In the genomic region with DNA sequence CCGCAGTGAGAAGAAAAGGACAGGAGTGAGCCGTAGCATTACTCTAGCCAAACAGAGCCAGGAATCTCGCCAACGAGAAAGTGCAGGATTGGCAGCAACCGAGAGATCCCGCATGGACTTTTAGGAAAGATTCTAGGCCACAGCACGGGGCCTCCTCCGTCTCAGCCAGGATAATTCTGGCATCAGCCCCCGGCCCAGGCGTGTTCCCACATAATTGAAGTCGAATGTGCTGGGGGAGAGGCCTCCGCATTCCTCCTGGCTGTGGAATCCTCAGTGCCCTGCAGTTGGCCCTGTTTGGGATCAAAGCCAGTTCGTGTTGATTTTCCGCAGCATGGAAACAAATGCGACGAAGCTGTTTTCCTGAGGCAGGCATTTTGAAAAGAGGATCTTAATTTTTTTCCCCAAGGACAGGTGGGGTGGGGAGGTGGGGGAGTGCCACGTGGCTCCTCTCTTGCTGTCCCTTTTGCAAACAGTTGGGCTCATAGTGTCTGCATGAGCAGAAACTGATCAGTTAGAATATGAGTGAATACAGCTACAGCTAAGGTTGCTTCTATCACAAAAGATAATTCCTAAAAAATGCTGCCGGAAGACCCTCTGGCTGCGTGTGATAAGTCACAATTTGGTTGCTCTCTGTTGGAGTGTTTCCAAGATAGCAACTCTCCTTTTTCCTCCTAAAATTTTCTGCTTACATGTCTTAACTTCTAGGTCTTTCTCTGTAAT, we compare ENCODE assay signal across 3 cellular contexts.
TF ChIP-seq lines count a peak whose summit lies in the region.

No MANE protein-coding gene starts in this region.

TF ChIP-seq in IMR-90, 13 proteins besides CTCF, POLR2A, EP300 and RAD21:
- TF ChIP-seq ELK1 (IDR thresholded peaks at IDR 0.05; ENCODE audit: borderline replicate concordance, low read depth, low read length) = no peak
- no peak for TF ChIP-seq MAZ (IDR thresholded peaks at IDR 0.05; ENCODE audit: borderline replicate concordance, low read depth, low read length)
- TF ChIP-seq MXI1 (IDR thresholded peaks at IDR 0.05; ENCODE audit: borderline replicate concordance, low read depth, low read length) = 0 out of 2 replicates have a peak, but pooled peaks have one; percentile 13
- no peak for TF ChIP-seq RCOR1 (IDR thresholded peaks at IDR 0.05; ENCODE audit: insufficient replicate concordance, low read length)
- no peak for TF ChIP-seq NFE2L2 (IDR thresholded peaks at IDR 0.05; ENCODE audit: low read depth, low read length)
TF ChIP-seq in IMR-90: peak in this region for 1.

TF ChIP-seq in H1, 55 proteins besides CTCF, POLR2A, EP300 and RAD21 (continues in another document):
- TF ChIP-seq RXRA (IDR thresholded peaks at IDR 0.05; ENCODE audit: insufficient read depth, low read depth, low read length) (no peak), MAX (IDR thresholded peaks at IDR 0.05) (peak; percentile 6; the same call in 1 of the 2 replicates), YY1 (IDR thresholded peaks at IDR 0.05; ENCODE audit: low read depth, low read length) (0 out of 2 replicates have a peak, but pooled peaks have one; percentile 21), TCF12 (IDR thresholded peaks at IDR 0.05; ENCODE audit: low read depth, low read length) (no peak), SAP30 (IDR thresholded peaks at IDR 0.05; ENCODE audit: insufficient read depth, insufficient replicate concordance, low read length) (no peak), ZNF274 (IDR thresholded peaks at IDR 0.05; ENCODE audit: borderline replicate concordance, extremely low read depth, low read length) (no peak), KDM5A (IDR thresholded peaks at IDR 0.05; ENCODE audit: low read length) (no peak), SP2 (IDR thresholded peaks at IDR 0.05; ENCODE audit: low read length) (no peak), MAFK (IDR thresholded peaks at IDR 0.05; ENCODE audit: low read depth, low read length) (no peak), TEAD4 (IDR thresholded peaks at IDR 0.05; ENCODE audit: low read depth, low read length) (peak; percentile 75; the same call in 1 of the 2 replicates), RBBP5 (IDR thresholded peaks at IDR 0.05; ENCODE audit: borderline replicate concordance, low read depth, low read length) (no peak), BACH1 (IDR thresholded peaks at IDR 0.05; ENCODE audit: low read length) (no peak), SIN3A (conservative IDR thresholded peaks at IDR 0.05 in 1 of 2, IDR thresholded peaks at IDR 0.05 in 1 of 2; ENCODE audit: low read depth in 1 of 2, low read length in 2 of 2) (no peak)
- TF ChIP-seq, protein P1, sequence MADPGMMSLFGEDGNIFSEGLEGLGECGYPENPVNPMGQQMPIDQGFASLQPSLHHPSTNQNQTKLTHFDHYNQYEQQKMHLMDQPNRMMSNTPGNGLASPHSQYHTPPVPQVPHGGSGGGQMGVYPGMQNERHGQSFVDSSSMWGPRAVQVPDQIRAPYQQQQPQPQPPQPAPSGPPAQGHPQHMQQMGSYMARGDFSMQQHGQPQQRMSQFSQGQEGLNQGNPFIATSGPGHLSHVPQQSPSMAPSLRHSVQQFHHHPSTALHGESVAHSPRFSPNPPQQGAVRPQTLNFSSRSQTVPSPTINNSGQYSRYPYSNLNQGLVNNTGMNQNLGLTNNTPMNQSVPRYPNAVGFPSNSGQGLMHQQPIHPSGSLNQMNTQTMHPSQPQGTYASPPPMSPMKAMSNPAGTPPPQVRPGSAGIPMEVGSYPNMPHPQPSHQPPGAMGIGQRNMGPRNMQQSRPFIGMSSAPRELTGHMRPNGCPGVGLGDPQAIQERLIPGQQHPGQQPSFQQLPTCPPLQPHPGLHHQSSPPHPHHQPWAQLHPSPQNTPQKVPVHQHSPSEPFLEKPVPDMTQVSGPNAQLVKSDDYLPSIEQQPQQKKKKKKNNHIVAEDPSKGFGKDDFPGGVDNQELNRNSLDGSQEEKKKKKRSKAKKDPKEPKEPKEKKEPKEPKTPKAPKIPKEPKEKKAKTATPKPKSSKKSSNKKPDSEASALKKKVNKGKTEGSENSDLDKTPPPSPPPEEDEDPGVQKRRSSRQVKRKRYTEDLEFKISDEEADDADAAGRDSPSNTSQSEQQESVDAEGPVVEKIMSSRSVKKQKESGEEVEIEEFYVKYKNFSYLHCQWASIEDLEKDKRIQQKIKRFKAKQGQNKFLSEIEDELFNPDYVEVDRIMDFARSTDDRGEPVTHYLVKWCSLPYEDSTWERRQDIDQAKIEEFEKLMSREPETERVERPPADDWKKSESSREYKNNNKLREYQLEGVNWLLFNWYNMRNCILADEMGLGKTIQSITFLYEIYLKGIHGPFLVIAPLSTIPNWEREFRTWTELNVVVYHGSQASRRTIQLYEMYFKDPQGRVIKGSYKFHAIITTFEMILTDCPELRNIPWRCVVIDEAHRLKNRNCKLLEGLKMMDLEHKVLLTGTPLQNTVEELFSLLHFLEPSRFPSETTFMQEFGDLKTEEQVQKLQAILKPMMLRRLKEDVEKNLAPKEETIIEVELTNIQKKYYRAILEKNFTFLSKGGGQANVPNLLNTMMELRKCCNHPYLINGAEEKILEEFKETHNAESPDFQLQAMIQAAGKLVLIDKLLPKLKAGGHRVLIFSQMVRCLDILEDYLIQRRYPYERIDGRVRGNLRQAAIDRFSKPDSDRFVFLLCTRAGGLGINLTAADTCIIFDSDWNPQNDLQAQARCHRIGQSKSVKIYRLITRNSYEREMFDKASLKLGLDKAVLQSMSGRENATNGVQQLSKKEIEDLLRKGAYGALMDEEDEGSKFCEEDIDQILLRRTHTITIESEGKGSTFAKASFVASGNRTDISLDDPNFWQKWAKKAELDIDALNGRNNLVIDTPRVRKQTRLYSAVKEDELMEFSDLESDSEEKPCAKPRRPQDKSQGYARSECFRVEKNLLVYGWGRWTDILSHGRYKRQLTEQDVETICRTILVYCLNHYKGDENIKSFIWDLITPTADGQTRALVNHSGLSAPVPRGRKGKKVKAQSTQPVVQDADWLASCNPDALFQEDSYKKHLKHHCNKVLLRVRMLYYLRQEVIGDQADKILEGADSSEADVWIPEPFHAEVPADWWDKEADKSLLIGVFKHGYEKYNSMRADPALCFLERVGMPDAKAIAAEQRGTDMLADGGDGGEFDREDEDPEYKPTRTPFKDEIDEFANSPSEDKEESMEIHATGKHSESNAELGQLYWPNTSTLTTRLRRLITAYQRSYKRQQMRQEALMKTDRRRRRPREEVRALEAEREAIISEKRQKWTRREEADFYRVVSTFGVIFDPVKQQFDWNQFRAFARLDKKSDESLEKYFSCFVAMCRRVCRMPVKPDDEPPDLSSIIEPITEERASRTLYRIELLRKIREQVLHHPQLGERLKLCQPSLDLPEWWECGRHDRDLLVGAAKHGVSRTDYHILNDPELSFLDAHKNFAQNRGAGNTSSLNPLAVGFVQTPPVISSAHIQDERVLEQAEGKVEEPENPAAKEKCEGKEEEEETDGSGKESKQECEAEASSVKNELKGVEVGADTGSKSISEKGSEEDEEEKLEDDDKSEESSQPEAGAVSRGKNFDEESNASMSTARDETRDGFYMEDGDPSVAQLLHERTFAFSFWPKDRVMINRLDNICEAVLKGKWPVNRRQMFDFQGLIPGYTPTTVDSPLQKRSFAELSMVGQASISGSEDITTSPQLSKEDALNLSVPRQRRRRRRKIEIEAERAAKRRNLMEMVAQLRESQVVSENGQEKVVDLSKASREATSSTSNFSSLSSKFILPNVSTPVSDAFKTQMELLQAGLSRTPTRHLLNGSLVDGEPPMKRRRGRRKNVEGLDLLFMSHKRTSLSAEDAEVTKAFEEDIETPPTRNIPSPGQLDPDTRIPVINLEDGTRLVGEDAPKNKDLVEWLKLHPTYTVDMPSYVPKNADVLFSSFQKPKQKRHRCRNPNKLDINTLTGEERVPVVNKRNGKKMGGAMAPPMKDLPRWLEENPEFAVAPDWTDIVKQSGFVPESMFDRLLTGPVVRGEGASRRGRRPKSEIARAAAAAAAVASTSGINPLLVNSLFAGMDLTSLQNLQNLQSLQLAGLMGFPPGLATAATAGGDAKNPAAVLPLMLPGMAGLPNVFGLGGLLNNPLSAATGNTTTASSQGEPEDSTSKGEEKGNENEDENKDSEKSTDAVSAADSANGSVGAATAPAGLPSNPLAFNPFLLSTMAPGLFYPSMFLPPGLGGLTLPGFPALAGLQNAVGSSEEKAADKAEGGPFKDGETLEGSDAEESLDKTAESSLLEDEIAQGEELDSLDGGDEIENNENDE (IDR thresholded peaks at IDR 0.05; ENCODE audit: insufficient replicate concordance, low read length) = no peak

TF ChIP-seq in liver, 16 proteins besides CTCF, POLR2A, EP300 and RAD21:
- TF ChIP-seq FOXA2 (IDR thresholded peaks at IDR 0.05) (no peak), YY1 (IDR thresholded peaks at IDR 0.05) (peak; percentile 72), TAF1 (conservative IDR thresholded peaks at IDR 0.05) (no peak), MAX (IDR thresholded peaks at IDR 0.05) (peak; percentile 52), FOXA1 (IDR thresholded peaks at IDR 0.05) (peak; percentile 5), RXRA (IDR thresholded peaks at IDR 0.05) (peak; percentile 38 to 40)
